22 cellular contexts compared by ENCODE assay signal in genomic region chr13:73860501-73860900, GRCh38.
DNase-seq lines count a peak whose midpoint lies in the region; ATAC-seq and TF ChIP-seq lines count a peak whose summit lies in the region.
"Had no signal": no experiment of that assay in that cellular context is flagged by ENCODE, and none has a peak within 500 bp of the region (broad histone marks: within the 10 kb centered on the region; RNA-seq: fewer than 3 reads in every experiment).

No MANE protein-coding gene starts in this region.

- no peak overlapping the region for H2BK15ac ChIP-seq in IMR-90 (ENCODE audit: low read depth, low read length)

- H2BK5ac ChIP-seq in IMR-90 (ENCODE audit: low read depth, low read length, poor library complexity, severe bottlenecking): no peak overlapping the region

- no peak overlapping the region for H2AFZ ChIP-seq in IMR-90 (replicated peaks; ENCODE audit: low read length, poor library complexity)

- H3K23ac ChIP-seq in IMR-90 (ENCODE audit: low read depth, low read length): no peak overlapping the region

- H4K91ac ChIP-seq in IMR-90 (ENCODE audit: insufficient read depth, low read depth, low read length): no peak overlapping the region

- peaks cover 3% of the 10 kb centered on the region for H3K36me3 ChIP-seq in CD4-positive, CD25-positive, alpha-beta regulatory T cell (ENCODE audit: control insufficient read depth, insufficient read depth, low read length)
- H3K36me3 ChIP-seq in IMR-90 (ENCODE audit: control insufficient read depth, insufficient read depth, low read length) (no peaks in the 10 kb centered on the region), prostate gland (no peaks in the 10 kb centered on the region)
- H3K36me3 ChIP-seq: HAP-1 had no signal

- no peaks in the 10 kb centered on the region; the same call in 1 of the 2 replicates for H3K9me1 ChIP-seq in IMR-90 (ENCODE audit: insufficient read depth, low read length)

- H3K4me3 Mint-ChIP-seq in activated CD8-positive, alpha-beta T cell treated with anti-CD3 and anti-CD28 coated beads for 36 hours: no peak overlapping the region
- H3K4me3 Mint-ChIP-seq in activated CD8-positive, alpha-beta T cell treated with anti-CD3 and anti-CD28 coated beads, Interleukin-2, amount 10 ng/mL, durations not matched to agents 7 days and 5 days: no peak overlapping the region
- H3K4me3 Mint-ChIP-seq in CD4-positive, CD25-positive, alpha-beta regulatory T cell: peak overlapping the region in 2 of 4 donors; percentile 44 to 69
- H3K4me3 Mint-ChIP-seq in central memory CD8-positive, alpha-beta T cell: peak overlapping the region; percentile 26
- H3K4me3 Mint-ChIP-seq: CD14-positive monocyte had no signal

- H3K18ac ChIP-seq in IMR-90 (ENCODE audit: low read depth, low read length): no peak overlapping the region

- peaks cover 23% of the 10 kb centered on the region for H3K4me1 ChIP-seq in CD4-positive, CD25-positive, alpha-beta regulatory T cell (ENCODE audit: control insufficient read depth, insufficient read depth, low read length, poor library complexity, severe bottlenecking)
- H3K4me1 ChIP-seq in IMR-90 (ENCODE audit: control insufficient read depth, insufficient read depth, low read length): no peaks in the 10 kb centered on the region
- no peaks in the 10 kb centered on the region for H3K4me1 ChIP-seq in prostate gland (replicated peaks)
- H3K4me1 ChIP-seq: Caco-2 had no signal

- CTCF ChIA-PET in activated CD8-positive, alpha-beta T cell treated with anti-CD3 and anti-CD28 coated beads for 36 hours (lab: Charles Lee): interaction anchor here (0.6 to 2.7 kb wide), 3 partner anchors 10 to 413 kb away, joined by 3 to 8 read pairs (median 4); no protein-coding TSS in a partner anchor
- CTCF ChIA-PET in activated CD8-positive, alpha-beta T cell treated with anti-CD3 and anti-CD28 coated beads, Interleukin-2, amount 10 ng/mL, durations not matched to agents 7 days and 5 days (lab: Charles Lee): no interaction called here
- CTCF ChIA-PET in IMR-90 (lab: Yijun Ruan, JAX): interaction anchor here (0.5 kb wide), 1 partner anchor 234 kb away, joined by 3 read pairs; no protein-coding TSS in a partner anchor

- no peak overlapping the region for H2BK120ac ChIP-seq in IMR-90 (ENCODE audit: low read depth, low read length)

- no peak for TF ChIP-seq CTCF in activated CD8-positive, alpha-beta T cell treated with anti-CD3 and anti-CD28 coated beads for 36 hours (IDR thresholded peaks at IDR 0.05)
- TF ChIP-seq CTCF in IMR-90 (conservative IDR thresholded peaks at IDR 0.05; ENCODE audit: low read depth, low read length): no peak
- TF ChIP-seq CTCF in prostate gland (IDR thresholded peaks at IDR 0.05): no peak

- H3K79me1 ChIP-seq in IMR-90 (ENCODE audit: low read depth in 1 of 2, low read length in 2 of 2): peaks cover 4 to 18% of the 10 kb centered on the region in 2 experiments; a peak in 3 of 4 replicates

- no peak overlapping the region for H2AK9ac ChIP-seq in IMR-90 (replicated peaks; ENCODE audit: low read depth, low read length, poor library complexity)

- H3K14ac ChIP-seq in IMR-90 (replicated peaks; ENCODE audit: low read depth, low read length): no peak overlapping the region

- no peak overlapping the region for H4K5ac ChIP-seq in IMR-90 (ENCODE audit: low read depth, low read length)

- peaks cover 41% of the 10 kb centered on the region for H3K4me1 Mint-ChIP-seq in activated CD8-positive, alpha-beta T cell treated with anti-CD3 and anti-CD28 coated beads for 36 hours (ENCODE audit: low read depth)
- H3K4me1 Mint-ChIP-seq in activated CD8-positive, alpha-beta T cell treated with anti-CD3 and anti-CD28 coated beads, Interleukin-2, amount 10 ng/mL, durations not matched to agents 7 days and 5 days (ENCODE audit: low read depth): peaks cover 4% of the 10 kb centered on the region
- H3K4me1 Mint-ChIP-seq in CD4-positive, CD25-positive, alpha-beta regulatory T cell: peaks cover 30 to 52% (median 46%) of the 10 kb centered on the region in 4 donors
- H3K4me1 Mint-ChIP-seq in central memory CD8-positive, alpha-beta T cell: peaks cover 42% of the 10 kb centered on the region
- H3K4me1 Mint-ChIP-seq: CD14-positive monocyte had no signal

- no peak overlapping the region for H3K9ac ChIP-seq in IMR-90 (ENCODE audit: low read depth, low read length)

- no peak for ATAC-seq in activated CD8-positive, alpha-beta T cell treated with anti-CD3 and anti-CD28 coated beads for 36 hours
- ATAC-seq in activated CD8-positive, alpha-beta T cell treated with anti-CD3 and anti-CD28 coated beads, Interleukin-2, amount 10 ng/mL, durations not matched to agents 7 days and 5 days: no peak
- no peak for ATAC-seq in CD4-positive, CD25-positive, alpha-beta regulatory T cell (ENCODE audit: low read depth in 2 of 2)
- ATAC-seq in IMR-90 (ENCODE audit: low read depth) (no peak), GM18873 (IDR thresholded peaks at IDR 0.05; ENCODE audit: low FRiP score, unreplicated experiment) (no peak)
- ATAC-seq in central memory CD8-positive, alpha-beta T cell (replicated peaks; ENCODE audit: extremely low read depth, poor library complexity, severe bottlenecking): no peak
- ATAC-seq: GM12878 had no signal

- no peak overlapping the region for H3K56ac ChIP-seq in IMR-90 (ENCODE audit: extremely low read depth, insufficient read depth, low read length)

- TF ChIP-seq RAD21 in IMR-90 (IDR thresholded peaks at IDR 0.05; ENCODE audit: low read length): no peak

- POLR2A ChIA-PET in activated CD8-positive, alpha-beta T cell treated with anti-CD3 and anti-CD28 coated beads for 36 hours (lab: Charles Lee): no interaction called here
- POLR2A ChIA-PET in activated CD8-positive, alpha-beta T cell treated with anti-CD3 and anti-CD28 coated beads, Interleukin-2, amount 10 ng/mL, durations not matched to agents 7 days and 5 days (lab: Charles Lee): no interaction called here
- POLR2A ChIA-PET in IMR-90 (lab: Charles Lee; ENCODE audit: unreplicated experiment): no interaction called here

- H3K27ac Mint-ChIP-seq in activated CD8-positive, alpha-beta T cell treated with anti-CD3 and anti-CD28 coated beads for 36 hours: peak overlapping the region; percentile 62
- H3K27ac Mint-ChIP-seq in activated CD8-positive, alpha-beta T cell treated with anti-CD3 and anti-CD28 coated beads, Interleukin-2, amount 10 ng/mL, durations not matched to agents 7 days and 5 days: no peak overlapping the region
- H3K27ac Mint-ChIP-seq in CD4-positive, CD25-positive, alpha-beta regulatory T cell: peak overlapping the region in 1 of 3 donors; percentile 68
- peak overlapping the region; percentile 66 for H3K27ac Mint-ChIP-seq in central memory CD8-positive, alpha-beta T cell (ENCODE audit: low read depth)
- H3K27ac Mint-ChIP-seq: CD14-positive monocyte had no signal

- intact Hi-C loops in activated CD8-positive, alpha-beta T cell treated with anti-CD3 and anti-CD28 coated beads for 36 hours (cut with micrococcal nuclease): no loop called here
- intact Hi-C loops in IMR-90 (cut with micrococcal nuclease): no loop called here
- intact Hi-C loops in prostate gland (cut with DNase I): no loop called here

- H3K27me3 ChIP-seq in CD4-positive, CD25-positive, alpha-beta regulatory T cell (ENCODE audit: control insufficient read depth, insufficient read depth, low read length): no peaks in the 10 kb centered on the region
- H3K27me3 ChIP-seq in IMR-90 (ENCODE audit: control insufficient read depth, insufficient read depth, low read length) (no peaks in the 10 kb centered on the region), prostate gland (replicated peaks; ENCODE audit: insufficient read depth) (no peaks in the 10 kb centered on the region)

- H3K9me3 ChIP-seq in CD4-positive, CD25-positive, alpha-beta regulatory T cell (ENCODE audit: control insufficient read depth in 2 of 2, low read length in 2 of 2): no peaks in the 10 kb centered on the region
- H3K9me3 ChIP-seq in IMR-90 (ENCODE audit: control insufficient read depth, insufficient read depth, low read length): no peaks in the 10 kb centered on the region
- H3K9me3 ChIP-seq in prostate gland: no peaks in the 10 kb centered on the region
- H3K9me3 ChIP-seq: Caco-2, HAP-1 had no signal

- no TSS peak for BruUV-seq in IMR-90 (replicated peaks; lab: Mats Ljungman, UMichigan)

- H4K8ac ChIP-seq in IMR-90 (ENCODE audit: low read depth in 2 of 2, low read length in 2 of 2): no peak overlapping the region

- no peaks in the 10 kb centered on the region for H4K20me1 ChIP-seq in IMR-90 (ENCODE audit: insufficient read depth, low read length)

- WGBS in IMR-90 (ENCODE audit: extremely low coverage in 2 of 2, insufficient read length in 1 of 2), 2 experiments: no CpG with 5 or more reads among the region's 6 CpGs
- WGBS in prostate gland: 89% methylated on average over 6 of the region's 6 CpGs

- H3K36me3 Mint-ChIP-seq in activated CD8-positive, alpha-beta T cell treated with anti-CD3 and anti-CD28 coated beads for 36 hours (ENCODE audit: low read depth): peaks cover 5% of the 10 kb centered on the region
- H3K36me3 Mint-ChIP-seq in activated CD8-positive, alpha-beta T cell treated with anti-CD3 and anti-CD28 coated beads, Interleukin-2, amount 10 ng/mL, durations not matched to agents 7 days and 5 days (ENCODE audit: low read depth): peaks cover 2% of the 10 kb centered on the region
- peaks cover 8% of the 10 kb centered on the region for H3K36me3 Mint-ChIP-seq in CD4-positive, CD25-positive, alpha-beta regulatory T cell
- H3K36me3 Mint-ChIP-seq in central memory CD8-positive, alpha-beta T cell (ENCODE audit: insufficient read depth): peaks cover 10% of the 10 kb centered on the region
- H3K36me3 Mint-ChIP-seq: CD14-positive monocyte had no signal

- no peak overlapping the region for H2AK5ac ChIP-seq in IMR-90 (ENCODE audit: low read depth, low read length)

- no peaks in the 10 kb centered on the region for H3K27me3 Mint-ChIP-seq in activated CD8-positive, alpha-beta T cell treated with anti-CD3 and anti-CD28 coated beads for 36 hours
- H3K27me3 Mint-ChIP-seq in activated CD8-positive, alpha-beta T cell treated with anti-CD3 and anti-CD28 coated beads, Interleukin-2, amount 10 ng/mL, durations not matched to agents 7 days and 5 days (ENCODE audit: low read depth): no peaks in the 10 kb centered on the region
- H3K27me3 Mint-ChIP-seq in CD4-positive, CD25-positive, alpha-beta regulatory T cell: no peaks in the 10 kb centered on the region
- no peaks in the 10 kb centered on the region for H3K27me3 Mint-ChIP-seq in central memory CD8-positive, alpha-beta T cell

- in situ Hi-C loops in IMR-90 (cut with MboI; ENCODE audit: low sequenced_read_pairs): no loop called here

- no peak overlapping the region for H3K4ac ChIP-seq in IMR-90 (ENCODE audit: low read depth, low read length)

- H3K27ac ChIP-seq in CD4-positive, CD25-positive, alpha-beta regulatory T cell (ENCODE audit: insufficient read depth, low read length, poor library complexity, severe bottlenecking): no peak overlapping the region
- H3K27ac ChIP-seq in IMR-90 (ENCODE audit: insufficient read depth, low read length): no peak overlapping the region
- H3K27ac ChIP-seq in prostate gland: no peak overlapping the region
- H3K27ac ChIP-seq: RWPE1 had no signal

- no peak overlapping the region for H2BK20ac ChIP-seq in IMR-90 (ENCODE audit: low read depth, low read length)

- H3K4me3 ChIP-seq in CD4-positive, CD25-positive, alpha-beta regulatory T cell (ENCODE audit: low read depth, low read length): peak overlapping the region; percentile 71
- H3K4me3 ChIP-seq in IMR-90 (ENCODE audit: insufficient read depth, low read depth, low read length) (no peak overlapping the region), prostate gland (no peak overlapping the region)
- H3K4me3 ChIP-seq: GM12878, HAP-1 had no signal

- no peak overlapping the region for H3K4me2 ChIP-seq in IMR-90 (ENCODE audit: low read depth, low read length)

- no peak for DNase-seq in activated CD8-positive, alpha-beta T cell treated with anti-CD3 and anti-CD28 coated beads for 36 hours
- DNase-seq in activated CD8-positive, alpha-beta T cell treated with anti-CD3 and anti-CD28 coated beads, Interleukin-2, amount 10 ng/mL, durations not matched to agents 7 days and 5 days: no peak
- no peak for DNase-seq in CD4-positive, CD25-positive, alpha-beta regulatory T cell
- DNase-seq in IMR-90 (no peak), prostate gland (ENCODE audit: low spot score) (no peak), D341Med (ENCODE audit: low spot score) (no peak)
- DNase-seq in central memory CD8-positive, alpha-beta T cell (ENCODE audit: low spot score in 2 of 2): no peak
- DNase-seq: Caco-2, DND-41, KG1, NCI-H1105, NCI-H146, NCI-H2029, NCI-H2227 treated with DMSO at 0.1 percent for 48 hours, NCI-H510A treated with DMSO at 0.1 percent for 48 hours, NCI-H748 treated with DMSO at 0.1 percent for 48 hours, SHP77 treated with DMSO at 0.1 percent for 48 hours had no signal

- no peaks in the 10 kb centered on the region for H3K9me3 Mint-ChIP-seq in activated CD8-positive, alpha-beta T cell treated with anti-CD3 and anti-CD28 coated beads for 36 hours
- peaks cover 7% of the 10 kb centered on the region for H3K9me3 Mint-ChIP-seq in activated CD8-positive, alpha-beta T cell treated with anti-CD3 and anti-CD28 coated beads, Interleukin-2, amount 10 ng/mL, durations not matched to agents 7 days and 5 days (ENCODE audit: insufficient read depth)
- H3K9me3 Mint-ChIP-seq in CD4-positive, CD25-positive, alpha-beta regulatory T cell: no peaks in the 10 kb centered on the region
- H3K9me3 Mint-ChIP-seq in central memory CD8-positive, alpha-beta T cell: no peaks in the 10 kb centered on the region

- dilution Hi-C loops in IMR-90 (cut with HindIII; ENCODE audit: low sequenced_read_pairs, unreplicated experiment): no loop called here

- TF ChIP-seq POLR2A in IMR-90 (IDR thresholded peaks at IDR 0.05; ENCODE audit: low read depth, low read length) (no peak), prostate gland (IDR thresholded peaks at IDR 0.05) (no peak)
